In the genomic region with DNA sequence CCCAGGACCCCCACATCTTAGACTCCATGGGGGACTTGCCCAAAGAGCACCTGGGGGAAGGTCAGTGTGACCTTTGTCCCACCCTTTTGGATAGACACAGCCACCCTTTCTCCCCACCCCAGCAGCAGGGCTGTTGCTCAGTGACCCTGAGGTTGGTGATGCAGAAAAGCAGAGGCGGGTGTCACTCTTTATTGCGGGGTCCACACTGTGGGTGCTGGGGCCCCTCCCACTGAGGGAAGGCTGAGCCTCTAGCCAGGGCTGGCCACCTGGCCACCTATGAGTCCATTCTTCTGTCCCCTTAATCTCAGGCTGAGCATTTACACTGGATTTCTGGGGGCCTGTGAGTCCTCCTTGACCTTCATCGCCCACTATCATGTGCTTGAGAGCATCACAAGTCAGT, we compare ENCODE assay signal across 15 cellular contexts. TPM values are rescaled to one million over a fixed set of nuclear protein-coding genes. Genes with fewer than 3 reads are reported as not detected.
A peak's percentile ranks its signal among the peaks of the same experiment; 100 is the strongest.
DNase-seq lines count a peak whose midpoint lies in the region; TF ChIP-seq lines count a peak whose summit lies in the region.
"Had no signal": no experiment of that assay in that cellular context is flagged by ENCODE, and none has a peak within 500 bp of the region (broad histone marks: within the 10 kb centered on the region; RNA-seq: fewer than 3 reads in every experiment).

No MANE protein-coding gene starts in this region.

- peaks cover 2% of the 10 kb centered on the region for H3K79me1 ChIP-seq in neuronal stem cell (ENCODE audit: low read depth, low read length)

- H3K4me1 ChIP-seq in neuronal stem cell (ENCODE audit: control insufficient read depth in 2 of 2, insufficient read depth in 1 of 2, low read depth in 1 of 2, low read length in 2 of 2) (no peaks in the 10 kb centered on the region), tibial nerve (peaks cover 0 to 64% (median 23%) of the 10 kb centered on the region in 4 donors)
- H3K4me1 ChIP-seq: HAP-1 had no signal

- TF ChIP-seq EP300 in tibial nerve (IDR thresholded peaks at IDR 0.05): no peak

- no peak overlapping the region for H3K18ac ChIP-seq in neuronal stem cell (ENCODE audit: low read length)

- H3K36me3 ChIP-seq in neuronal stem cell (replicated peaks in 1 of 2; ENCODE audit: control insufficient read depth in 2 of 2, insufficient read depth in 2 of 2, low read length in 2 of 2): peaks cover 25 to 30% of the 10 kb centered on the region in 2 donors
- H3K36me3 ChIP-seq in tibial nerve: peaks cover 0 to 50% (median 0%) of the 10 kb centered on the region in 3 donors
- H3K36me3 ChIP-seq: BE2C, HAP-1 had no signal

- no peak overlapping the region for H3K14ac ChIP-seq in neuronal stem cell (ENCODE audit: low read length)

- no peak overlapping the region for H2AFZ ChIP-seq in neuronal stem cell (ENCODE audit: low read length)

- H3K23ac ChIP-seq in neuronal stem cell (ENCODE audit: low read depth, low read length, poor library complexity): no peak overlapping the region

- H4K8ac ChIP-seq in neuronal stem cell (ENCODE audit: low read depth, low read length): peak overlapping the region; percentile 17

- no peak overlapping the region for H2BK120ac ChIP-seq in neuronal stem cell (ENCODE audit: low read depth, low read length)

- H3K27ac ChIP-seq in C4-2B: peak overlapping the region; percentile 36; the same call in 1 of the 2 replicates
- peak overlapping the region; percentile 94 for H3K27ac ChIP-seq in VCaP
- H3K27ac ChIP-seq in neuronal stem cell (replicated peaks; ENCODE audit: low read length): no peak overlapping the region
- peak overlapping the region; percentile 62 to 97 (median 82) for H3K27ac ChIP-seq in tibial nerve

- peak overlapping the region; percentile 29 for H2BK5ac ChIP-seq in neuronal stem cell (ENCODE audit: low read length)

- no peak for TF ChIP-seq CTCF in C4-2B (conservative IDR thresholded peaks at IDR 0.05)
- no peak for TF ChIP-seq CTCF in VCaP (conservative IDR thresholded peaks at IDR 0.05)
- no peak for TF ChIP-seq CTCF in tibial nerve (IDR thresholded peaks at IDR 0.05)
- TF ChIP-seq CTCF in lower leg skin (IDR thresholded peaks at IDR 0.05): no peak

- in situ Hi-C loops in KBM-7 (cut with MboI; ENCODE audit: low pct_unique_long_range_greater_than_20kb, low sequenced_read_pairs): no loop called here

- no peak overlapping the region for H3K4ac ChIP-seq in neuronal stem cell (ENCODE audit: low read length)

- DNase-seq in neuronal stem cell (ENCODE audit: low spot score) (no peak), tibial nerve (ENCODE audit: low spot score in 2 of 2) (no peak), lower leg skin (ENCODE audit: low spot score in 2 of 2) (no peak), NCI-H187 (lab: John Stamatoyannopoulos, UW) (no peak), KBM-7 (no peak)
- DNase-seq: BE2C; Caco-2; CD8-positive, alpha-beta memory T cell; DND-41; GDM1; GOT3; HFFc6 had no signal

- H3K9ac ChIP-seq in neuronal stem cell (ENCODE audit: low read depth, low read length, poor library complexity): no peak overlapping the region

- H2BK12ac ChIP-seq in neuronal stem cell (ENCODE audit: low read length): no peak overlapping the region

- no peak overlapping the region for H3K4me3 ChIP-seq in neuronal stem cell (ENCODE audit: low read length in 2 of 2)
- no peak overlapping the region for H3K4me3 ChIP-seq in tibial nerve
- H3K4me3 ChIP-seq in lower leg skin (ENCODE audit: low read depth, poor library complexity, severe bottlenecking): no peak overlapping the region
- H3K4me3 ChIP-seq: HAP-1 had no signal

- H3K4me2 ChIP-seq in neuronal stem cell (ENCODE audit: insufficient read depth, low read length, poor library complexity, severe bottlenecking): no peak overlapping the region

- H3K9me3 ChIP-seq in neuronal stem cell (replicated peaks in 1 of 2; ENCODE audit: control insufficient read depth in 2 of 2, insufficient read depth in 1 of 2, low read depth in 1 of 2, low read length in 2 of 2): no peaks in the 10 kb centered on the region
- no peaks in the 10 kb centered on the region for H3K9me3 ChIP-seq in tibial nerve
- H3K9me3 ChIP-seq: BE2C, Caco-2, HAP-1 had no signal

- intact Hi-C loops in lower leg skin (cut with DNase I; ENCODE audit: low total_unique reads): no loop called here

- no peak overlapping the region for H4K91ac ChIP-seq in neuronal stem cell (ENCODE audit: low read depth, low read length, poor library complexity)

- no peak for TF ChIP-seq POLR2A in tibial nerve (IDR thresholded peaks at IDR 0.05)
- TF ChIP-seq POLR2A in lower leg skin (IDR thresholded peaks at IDR 0.05): no peak

- no CpG with 5 or more reads among the region's 3 CpGs for WGBS in neuronal stem cell (ENCODE audit: extremely low coverage in 2 of 2, insufficient read length in 2 of 2, insufficient replicate concordance in 1 of 2), 2 donors
- WGBS in tibial nerve, 2 donors: 63 to 78% methylated on average over 3 of the region's 3 CpGs
- WGBS in lower leg skin, 2 donors: 100% methylated on average over 3 of the region's 3 CpGs

- H2BK15ac ChIP-seq in neuronal stem cell (ENCODE audit: low read length): no peak overlapping the region

- no peak overlapping the region for H2AK5ac ChIP-seq in neuronal stem cell (ENCODE audit: low read depth, low read length)

- H3K27me3 ChIP-seq in neuronal stem cell (ENCODE audit: control insufficient read depth in 3 of 3, insufficient read depth in 3 of 3, low read depth in 1 of 3, low read length in 3 of 3) (no peaks in the 10 kb centered on the region), tibial nerve (no peaks in the 10 kb centered on the region)
- H3K27me3 ChIP-seq: BE2C had no signal

RNA-seq across cellular contexts. Expression of a gene that starts 7.4 kb away (rescaled TPM):
- polyA plus RNA-seq in neuronal stem cell (2013, experiment 1 of 2): 14.3 TPM
- 13.3 TPM for polyA plus RNA-seq in neuronal stem cell (2013, experiment 2 of 2)
- total RNA-seq in tibial nerve (10 to 100 TPM; 33.5 to 55.7 (median 40.2) TPM), lower leg skin (10 to 100 TPM; 12.5 to 19.2 (median 16.5) TPM)
- polyA plus RNA-seq: CD8-positive, alpha-beta memory T cell had no signal

RNA-seq across cellular contexts. Expression of a gene that starts 17.5 kb away (rescaled TPM):
- polyA plus RNA-seq in neuronal stem cell (2013, experiment 1 of 2): 1.9 TPM
- polyA plus RNA-seq in neuronal stem cell (2013, experiment 2 of 2): 1.9 TPM
- total RNA-seq in tibial nerve (10 to 100 TPM in 3 of 4 donors, 1 to 10 TPM in 1; 5.9 to 16.9 (median 15.8) TPM), lower leg skin (1 to 10 TPM; 1.5 to 6.9 (median 4.2) TPM)

RNA-seq across cellular contexts. Expression of a gene that starts 29.7 kb away (rescaled TPM):
- 103 TPM for polyA plus RNA-seq in neuronal stem cell (2013, experiment 1 of 2)
- 104 TPM for polyA plus RNA-seq in neuronal stem cell (2013, experiment 2 of 2)
- total RNA-seq in tibial nerve: 100 to 1,000 TPM in 3 of 4 donors, 10 to 100 TPM in 1; 98.7 to 127 (median 111) TPM
- total RNA-seq in lower leg skin: 100 to 1,000 TPM; 108 to 134 (median 116) TPM

RNA-seq across cellular contexts. Expression of a gene that starts 30.5 kb away (rescaled TPM):
- polyA plus RNA-seq in neuronal stem cell (2013, experiment 1 of 2): 35.1 TPM
- polyA plus RNA-seq in neuronal stem cell (2013, experiment 2 of 2): 35.4 TPM
- total RNA-seq in tibial nerve (10 to 100 TPM; 74.1 to 87.9 (median 84.6) TPM), lower leg skin (100 to 1,000 TPM in 1 of 4 donors, 10 to 100 TPM in 3; 67.0 to 124 (median 95.9) TPM)
